In genomic region chr16:29968205-29968604, GRCh38 we compare ENCODE assay signal across 2 cellular contexts.
A peak's percentile ranks its signal among the peaks of the same experiment; 100 is the strongest.
TF ChIP-seq lines count a peak whose summit lies in the region.

No MANE protein-coding gene starts in this region.

TF ChIP-seq in A549, 52 proteins besides CTCF, POLR2A, EP300 and RAD21:
- TF ChIP-seq MAZ (IDR thresholded peaks at IDR 0.05; ENCODE audit: borderline replicate concordance, low read depth, low read length) (no peak), PBX3 (IDR thresholded peaks at IDR 0.05) (no peak), REST (IDR thresholded peaks at IDR 0.05) (no peak), ZFP36 (IDR thresholded peaks at IDR 0.05; ENCODE audit: borderline replicate concordance, partially characterized antibody) (peak; percentile 2), SMC3 (IDR thresholded peaks at IDR 0.05) (no peak)

TF ChIP-seq in K562, 482 proteins besides CTCF, POLR2A, EP300 and RAD21:
- peak; percentile 52; the same call in 1 of the 2 replicates for TF ChIP-seq BCOR (IDR thresholded peaks at IDR 0.05)
- TF ChIP-seq RBM25 (IDR thresholded peaks at IDR 0.05; ENCODE audit: low read depth, low read length, severe bottlenecking): peak; percentile 79
- TF ChIP-seq ZFP36 (IDR thresholded peaks at IDR 0.05; ENCODE audit: low read depth, low read length, partially characterized antibody): peak; percentile 5
- TF ChIP-seq ZBTB8A (IDR thresholded peaks at IDR 0.05; ENCODE audit: partially characterized antibody): no peak
- TF ChIP-seq RBBP5 (IDR thresholded peaks at IDR 0.05; ENCODE audit: borderline replicate concordance, insufficient read depth, low read length, poor library complexity, severe bottlenecking): no peak
- no peak for TF ChIP-seq NR2C1 (IDR thresholded peaks at IDR 0.05)
- TF ChIP-seq NR2C1 (tag; IDR thresholded peaks at IDR 0.05): no peak
